19 cellular contexts compared by ENCODE assay signal in the genomic region with DNA sequence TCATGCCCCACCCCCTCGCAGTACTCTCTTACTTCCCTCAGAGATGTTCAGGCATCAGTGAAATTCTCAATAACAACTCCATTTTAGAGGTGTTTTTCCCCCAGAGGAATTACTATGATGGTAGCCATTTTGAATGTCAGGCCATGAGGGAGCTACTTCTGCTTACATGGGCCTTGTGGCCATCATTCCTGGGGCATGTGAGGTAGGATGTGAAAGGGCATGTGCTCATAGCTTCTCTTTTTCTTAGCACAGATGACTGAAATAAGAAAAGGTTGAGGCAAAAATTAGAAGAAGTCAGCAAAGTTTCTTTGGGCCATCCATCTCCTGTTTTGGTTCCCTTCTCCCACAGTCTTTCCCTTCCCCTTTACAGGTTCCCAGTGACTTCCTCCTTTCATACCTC.
DNase-seq lines count a peak whose midpoint lies in the region; ATAC-seq and TF ChIP-seq lines count a peak whose summit lies in the region.
"Had no signal": no experiment of that assay in that cellular context is flagged by ENCODE, and none has a peak within 500 bp of the region (broad histone marks: within the 10 kb centered on the region; RNA-seq: fewer than 3 reads in every experiment).

No MANE protein-coding gene starts in this region.

- H3K36me3 Mint-ChIP-seq in dendritic cell treated with granulocyte-macrophage colony-stimulating factor and Interleukin-4, amounts not matched to agents 40 ng/mL and 50 ng/mL, for 4 days (ENCODE audit: low read depth): peaks cover 6% of the 10 kb centered on the region
- no peaks in the 10 kb centered on the region for H3K36me3 Mint-ChIP-seq in stimulated activated naive B cell treated with anti-CD40 and anti-IgM and Interleukin-4, amounts not matched to agents 10 μg/mL and 1 μg/mL and 100 μg/mL, for 72 hours
- H3K36me3 Mint-ChIP-seq: CD8-positive, alpha-beta T cell had no signal

- H3K4me1 ChIP-seq in OCI-LY3 (ENCODE audit: low read length): peaks cover 43% of the 10 kb centered on the region
- H3K4me1 ChIP-seq: A549 had no signal

- H3K4me3 Mint-ChIP-seq in dendritic cell treated with granulocyte-macrophage colony-stimulating factor and Interleukin-4, amounts not matched to agents 40 ng/mL and 50 ng/mL, for 4 days: no peak overlapping the region
- peak overlapping the region in 1 of 2 donors; percentile 26 for H3K4me3 Mint-ChIP-seq in stimulated activated naive B cell treated with anti-CD40 and anti-IgM and Interleukin-4, amounts not matched to agents 10 μg/mL and 1 μg/mL and 100 μg/mL, for 72 hours
- H3K4me3 Mint-ChIP-seq: CD8-positive, alpha-beta T cell had no signal

- no peaks in the 10 kb centered on the region for H3K36me3 ChIP-seq in OCI-LY3 (replicated peaks; ENCODE audit: low read depth, low read length)

- no peak overlapping the region for H3K9ac ChIP-seq in OCI-LY3 (ENCODE audit: low read length)
- H3K9ac ChIP-seq: GM23248 had no signal

- peak; percentile 91 to 93 for ATAC-seq in stimulated activated naive B cell treated with anti-CD40 and anti-IgM and Interleukin-4, amounts not matched to agents 10 μg/mL and 1 μg/mL and 100 μg/mL, for 72 hours (replicated peaks)
- no peak for ATAC-seq in HG03354 (IDR thresholded peaks at IDR 0.05; ENCODE audit: poor library complexity, severe bottlenecking, unreplicated experiment)
- ATAC-seq: A549; CD8-positive, alpha-beta T cell had no signal

- H3K27ac Mint-ChIP-seq in dendritic cell treated with granulocyte-macrophage colony-stimulating factor and Interleukin-4, amounts not matched to agents 40 ng/mL and 50 ng/mL, for 4 days: peak overlapping the region; percentile 89
- peak overlapping the region; percentile 81 for H3K27ac Mint-ChIP-seq in stimulated activated naive B cell treated with anti-CD40 and anti-IgM and Interleukin-4, amounts not matched to agents 10 μg/mL and 1 μg/mL and 100 μg/mL, for 72 hours
- H3K27ac Mint-ChIP-seq: CD8-positive, alpha-beta T cell had no signal

- DNase-seq in SIG-M5 treated with dmso at 0.1 percent for 504 hours (lab: John Stamatoyannopoulos, UW; ENCODE audit: unreplicated experiment) (peak; percentile 12), SIG-M5 (lab: John Stamatoyannopoulos, UW) (no peak), HuH-7 (ENCODE audit: low spot score) (no peak), occipital lobe (lab: John Stamatoyannopoulos, UW) (no peak)
- DNase-seq in stimulated activated naive B cell treated with anti-CD40 and anti-IgM and Interleukin-4, amounts not matched to agents 10 μg/mL and 1 μg/mL and 100 μg/mL, for 72 hours: peak; percentile 25
- DNase-seq: AML-193; Calu3; CD8-positive, alpha-beta T cell; DND-41; EL; GM23248; HCEC 1CT had no signal

- no peak overlapping the region for H3K4me3 ChIP-seq in OCI-LY3 (ENCODE audit: low read length)
- H3K4me3 ChIP-seq: A549, GM23248 had no signal

- H3K4me2 ChIP-seq in OCI-LY3 (ENCODE audit: low read length): no peak overlapping the region
- H3K4me2 ChIP-seq: A549 had no signal

- no peaks in the 10 kb centered on the region for H4K20me1 ChIP-seq in OCI-LY3 (ENCODE audit: insufficient read depth, low read length)

- H3K9me3 Mint-ChIP-seq in dendritic cell treated with granulocyte-macrophage colony-stimulating factor and Interleukin-4, amounts not matched to agents 40 ng/mL and 50 ng/mL, for 4 days: peaks cover 7% of the 10 kb centered on the region
- peaks cover 0 to 3% of the 10 kb centered on the region in 2 donors for H3K9me3 Mint-ChIP-seq in stimulated activated naive B cell treated with anti-CD40 and anti-IgM and Interleukin-4, amounts not matched to agents 10 μg/mL and 1 μg/mL and 100 μg/mL, for 72 hours
- H3K9me3 Mint-ChIP-seq: CD8-positive, alpha-beta T cell had no signal

- no peak for TF ChIP-seq CTCF in OCI-LY3 (IDR thresholded peaks at IDR 0.05; ENCODE audit: low read depth, low read length)

- no peaks in the 10 kb centered on the region for H3K27me3 Mint-ChIP-seq in dendritic cell treated with granulocyte-macrophage colony-stimulating factor and Interleukin-4, amounts not matched to agents 40 ng/mL and 50 ng/mL, for 4 days
- H3K27me3 Mint-ChIP-seq in stimulated activated naive B cell treated with anti-CD40 and anti-IgM and Interleukin-4, amounts not matched to agents 10 μg/mL and 1 μg/mL and 100 μg/mL, for 72 hours: peaks cover 34 to 60% of the 10 kb centered on the region in 2 donors

- intact Hi-C loops in dendritic cell treated with granulocyte-macrophage colony-stimulating factor and Interleukin-4, amounts not matched to agents 40 ng/mL and 50 ng/mL, for 4 days (cut with micrococcal nuclease): loop anchor here (2.0 to 5.0 kb wide), 2 partner anchors 15 to 67 kb away; partner anchors contain the start of gene FEM1C

- H2AFZ ChIP-seq in OCI-LY3 (ENCODE audit: low read depth, low read length): no peak overlapping the region
- H2AFZ ChIP-seq: GM23248 had no signal

- no peaks in the 10 kb centered on the region for H3K27me3 ChIP-seq in OCI-LY3 (ENCODE audit: low read depth, low read length)

- H3K4me1 Mint-ChIP-seq in dendritic cell treated with granulocyte-macrophage colony-stimulating factor and Interleukin-4, amounts not matched to agents 40 ng/mL and 50 ng/mL, for 4 days (ENCODE audit: low read depth): peaks cover 79% of the 10 kb centered on the region
- H3K4me1 Mint-ChIP-seq in stimulated activated naive B cell treated with anti-CD40 and anti-IgM and Interleukin-4, amounts not matched to agents 10 μg/mL and 1 μg/mL and 100 μg/mL, for 72 hours: peaks cover 21 to 52% of the 10 kb centered on the region in 2 donors

- no peaks in the 10 kb centered on the region for H3K9me3 ChIP-seq in OCI-LY3 (ENCODE audit: insufficient read depth, low read length)
- H3K9me3 ChIP-seq: A549 had no signal

- H3K79me2 ChIP-seq in OCI-LY3 (ENCODE audit: low read length): no peaks in the 10 kb centered on the region

- peak overlapping the region; percentile 13; the same call in 1 of the 2 replicates for H3K27ac ChIP-seq in OCI-LY3 (ENCODE audit: low read length)
- H3K27ac ChIP-seq: 22Rv1, A549, C4-2B, GM23248, HL-60 had no signal

Comparison
In these comparisons a context has a peak if more than half of its experiments do, and no peak if none do; other contexts are left out.
1. DNase-seq: peak in SIG-M5 treated with dmso at 0.1 percent for 504 hours (single experiment) and stimulated activated naive B cell treated with anti-CD40 and anti-IgM and Interleukin-4, amounts not matched to agents 10 μg/mL and 1 μg/mL and 100 μg/mL, for 72 hours (single experiment); none in SIG-M5 (single experiment), HuH-7 (single experiment) and occipital lobe (single experiment).